Comparison of ENCODE assay signal across 9 cellular contexts in the genomic region with DNA sequence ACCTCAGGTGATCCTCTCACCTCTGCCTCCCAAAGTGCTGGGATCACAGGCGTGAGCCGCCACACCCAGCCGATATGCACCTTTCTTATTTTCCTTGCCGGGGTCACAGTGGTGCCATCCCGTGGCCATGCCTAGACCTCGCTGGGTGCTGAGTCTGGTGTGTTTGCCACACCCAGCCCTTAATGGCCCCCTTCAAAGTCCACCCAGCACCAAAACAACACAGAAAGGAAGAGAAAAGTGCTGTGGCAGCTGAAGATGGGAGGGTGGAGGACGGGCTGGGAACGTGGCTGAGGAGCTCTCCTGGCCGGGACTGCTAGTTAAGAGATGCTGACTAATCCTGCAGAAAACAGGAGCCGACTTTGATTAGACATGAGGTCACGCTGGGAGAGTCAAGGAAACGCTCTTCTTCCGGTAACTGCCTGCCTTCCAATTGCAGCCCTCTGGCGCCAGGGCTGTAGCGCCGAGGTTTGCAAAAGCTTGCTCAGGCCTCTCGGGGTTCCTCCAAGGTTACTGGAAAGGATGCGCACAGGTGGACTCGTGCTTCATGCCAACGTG. TPM values are rescaled to one million over a fixed set of nuclear protein-coding genes. Genes with fewer than 3 reads are reported as not detected.
DNase-seq lines count a peak whose midpoint lies in the region; ATAC-seq, FAIRE-seq and TF ChIP-seq lines count a peak whose summit lies in the region.
"Had no signal": no experiment of that assay in that cellular context is flagged by ENCODE, and none has a peak within 500 bp of the region (broad histone marks: within the 10 kb centered on the region; RNA-seq: fewer than 3 reads in every experiment).

No MANE protein-coding gene starts in this region.

- peaks cover 9% of the 10 kb centered on the region for H3K36me3 Mint-ChIP-seq in astrocyte (ENCODE audit: low read depth, unreplicated experiment)
- H3K36me3 Mint-ChIP-seq: activated naive CD8-positive, alpha-beta T cell treated with anti-CD3 and anti-CD28 coated beads, Interleukin-2, amount 10 ng/mL, durations not matched to agents 7 days and 5 days had no signal

- peak overlapping the region; percentile 28 for H3K27ac ChIP-seq in astrocyte (ENCODE audit: low read depth, low read length)
- no peak overlapping the region for H3K27ac ChIP-seq in testis

- no peak overlapping the region for H3K9ac ChIP-seq in astrocyte (ENCODE audit: low read length)

- intact Hi-C loops in testis (cut with DNase I; ENCODE audit: low total_unique reads) (no loop called here), head of caudate nucleus (cut with DNase I) (no loop called here)

- no peak for ATAC-seq in GM21723 (IDR thresholded peaks at IDR 0.05; ENCODE audit: unreplicated experiment)

- peak overlapping the region; percentile 61 for H3K4me2 ChIP-seq in astrocyte (ENCODE audit: low read length)

- DNase-seq in HT1080 (ENCODE audit: low read depth) (peak; percentile 90), astrocyte (ENCODE audit: low read depth) (peak; percentile 83), iris pigment epithelial cell (ENCODE audit: low read depth) (peak; percentile 85), testis (peak; percentile 36), NCI-H146 (lab: John Stamatoyannopoulos, UW) (no peak), GM12891 (ENCODE audit: insufficient read length, low spot score) (no peak), head of caudate nucleus (no peak)
- DNase-seq: activated naive CD8-positive, alpha-beta T cell treated with anti-CD3 and anti-CD28 coated beads, Interleukin-2, amount 10 ng/mL, durations not matched to agents 7 days and 5 days had no signal

- peak overlapping the region; percentile 55 for H2AFZ ChIP-seq in astrocyte (ENCODE audit: low read depth, low read length)

- peaks cover 2% of the 10 kb centered on the region for H3K27me3 Mint-ChIP-seq in astrocyte (ENCODE audit: low read depth, unreplicated experiment)
- H3K27me3 Mint-ChIP-seq: activated naive CD8-positive, alpha-beta T cell treated with anti-CD3 and anti-CD28 coated beads, Interleukin-2, amount 10 ng/mL, durations not matched to agents 7 days and 5 days had no signal

- 68 to 82% methylated on average over 20 of the region's 20 CpGs for WGBS in testis, 2 donors

- no peak overlapping the region for H3K4me3 Mint-ChIP-seq in astrocyte (ENCODE audit: unreplicated experiment)
- H3K4me3 Mint-ChIP-seq: activated naive CD8-positive, alpha-beta T cell treated with anti-CD3 and anti-CD28 coated beads, Interleukin-2, amount 10 ng/mL, durations not matched to agents 7 days and 5 days had no signal

- no peak overlapping the region for H3K27ac Mint-ChIP-seq in astrocyte (ENCODE audit: unreplicated experiment)
- H3K27ac Mint-ChIP-seq: activated naive CD8-positive, alpha-beta T cell treated with anti-CD3 and anti-CD28 coated beads, Interleukin-2, amount 10 ng/mL, durations not matched to agents 7 days and 5 days had no signal

- H3K4me1 ChIP-seq in astrocyte (ENCODE audit: insufficient read depth, low read length) = peaks cover 10% of the 10 kb centered on the region
- no peaks in the 10 kb centered on the region for H3K4me1 ChIP-seq in testis

- H3K9me3 ChIP-seq in astrocyte (ENCODE audit: insufficient read depth, low read depth, low read length) (no peaks in the 10 kb centered on the region), testis (no peaks in the 10 kb centered on the region)

- H4K20me1 ChIP-seq in astrocyte (ENCODE audit: insufficient read depth, low read length) = no peaks in the 10 kb centered on the region

- TF ChIP-seq CTCF in astrocyte (IDR thresholded peaks at IDR 0.05; ENCODE audit: insufficient read depth, low read depth, low read length) = no peak
- no peak for TF ChIP-seq CTCF in testis (IDR thresholded peaks at IDR 0.05)

- no peaks in the 10 kb centered on the region for H3K9me3 Mint-ChIP-seq in astrocyte (ENCODE audit: unreplicated experiment)
- H3K9me3 Mint-ChIP-seq: activated naive CD8-positive, alpha-beta T cell treated with anti-CD3 and anti-CD28 coated beads, Interleukin-2, amount 10 ng/mL, durations not matched to agents 7 days and 5 days had no signal

- no peak for FAIRE-seq in astrocyte (lab: Jason Lieb, UNC)
- FAIRE-seq in GM12891 (lab: Jason Lieb, UNC) = no peak

- no peak overlapping the region for H3K4me3 ChIP-seq in astrocyte (ENCODE audit: insufficient read depth, low read depth, low read length)
- H3K4me3 ChIP-seq in testis = no peak overlapping the region

- H3K36me3 ChIP-seq in astrocyte (ENCODE audit: insufficient read depth, low read length) = no peaks in the 10 kb centered on the region
- H3K36me3 ChIP-seq in testis (ENCODE audit: low read depth, missing control alignments) = no peaks in the 10 kb centered on the region

- H3K79me2 ChIP-seq in astrocyte (ENCODE audit: insufficient read depth, low read length) = no peaks in the 10 kb centered on the region

- peaks cover 6% of the 10 kb centered on the region for H3K4me1 Mint-ChIP-seq in astrocyte (ENCODE audit: low read depth, unreplicated experiment)
- H3K4me1 Mint-ChIP-seq: activated naive CD8-positive, alpha-beta T cell treated with anti-CD3 and anti-CD28 coated beads, Interleukin-2, amount 10 ng/mL, durations not matched to agents 7 days and 5 days had no signal

- TF ChIP-seq POLR2A in testis (IDR thresholded peaks at IDR 0.05) (no peak), GM12891 (IDR thresholded peaks at IDR 0.05; ENCODE audit: low read depth, low read length) (no peak)

- no peaks in the 10 kb centered on the region for H3K27me3 ChIP-seq in astrocyte (ENCODE audit: insufficient read depth, low read length)
- H3K27me3 ChIP-seq in testis = no peaks in the 10 kb centered on the region

TF ChIP-seq in GM12891, 5 proteins besides CTCF, POLR2A, EP300 and RAD21:
- TF ChIP-seq TAF1 (IDR thresholded peaks at IDR 0.05; ENCODE audit: low read depth, low read length) (no peak), PAX5 (IDR thresholded peaks at IDR 0.05; ENCODE audit: insufficient read depth, low read length, severe bottlenecking) (no peak), SPI1 (IDR thresholded peaks at IDR 0.05; ENCODE audit: low read depth, low read length) (no peak), POLR2AphosphoS5 (IDR thresholded peaks at IDR 0.05; ENCODE audit: low read depth, low read length) (no peak), POU2F2 (IDR thresholded peaks at IDR 0.05; ENCODE audit: low read depth, low read length) (no peak)

RNA-seq across cellular contexts. Expression of a gene that starts 10.9 kb away (rescaled TPM):
- total RNA-seq in HT1080 (2014; rRNA removed; shearing (Covaris generic)) = 3.5 and 3.9 TPM in 2 replicates
- 3.1 and 3.3 TPM in 2 replicates for polyA plus RNA-seq in HT1080 (2015; cell fraction: cytosol; rRNA removed)
- 4.8 and 6.9 TPM in 2 replicates for polyA plus RNA-seq in HT1080 (2015; cell fraction: nucleus; rRNA removed)
- total RNA-seq in astrocyte (17.9 and 18.0 TPM in 2 replicates), testis (10 to 100 TPM; 12.4 to 15.7 TPM)
- polyA plus RNA-seq in testis (ENCODE audit: insufficient read depth, low read depth, low replicate concordance) = 11.7 TPM
- polyA plus RNA-seq in GM12891 (2012; ENCODE audit: low read depth, missing spikeins) = 2.8 TPM

RNA-seq across cellular contexts. Expression of a gene that starts 27.8 kb away (rescaled TPM):
- 1.5 and 2.5 TPM in 2 replicates for total RNA-seq in HT1080 (2014; rRNA removed; shearing (Covaris generic))
- polyA plus RNA-seq in HT1080 (2015; cell fraction: cytosol; rRNA removed) = 1.2 and 1.6 TPM in 2 replicates
- polyA plus RNA-seq in HT1080 (2015; cell fraction: nucleus; rRNA removed) = 2.1 and 2.8 TPM in 2 replicates
- total RNA-seq in astrocyte = 2.9 and 3.9 TPM in 2 replicates
- 10 to 100 TPM in 1 of 2 donors, 1 to 10 TPM in 1; 9.3 to 11.6 TPM for total RNA-seq in testis
- 4.7 TPM for polyA plus RNA-seq in testis (ENCODE audit: insufficient read depth, low read depth, low replicate concordance)
- polyA plus RNA-seq in GM12891 (2012; ENCODE audit: low read depth, missing spikeins) = 1.5 TPM

RNA-seq across cellular contexts. Expression of a gene that starts 32.0 kb away (rescaled TPM):
- 8.0 and 8.9 TPM in 2 replicates for total RNA-seq in HT1080 (2014; rRNA removed; shearing (Covaris generic))
- polyA plus RNA-seq in HT1080 (2015; cell fraction: cytosol; rRNA removed) = 4.8 and 4.9 TPM in 2 replicates
- 3.7 and 8.2 TPM in 2 replicates for polyA plus RNA-seq in HT1080 (2015; cell fraction: nucleus; rRNA removed)
- 7.5 and 7.8 TPM in 2 replicates for total RNA-seq in astrocyte
- 10 to 100 TPM; 30.6 to 32.5 TPM for total RNA-seq in testis
- 8.4 TPM for polyA plus RNA-seq in testis (ENCODE audit: insufficient read depth, low read depth, low replicate concordance)
- polyA plus RNA-seq in GM12891 (2012; ENCODE audit: low read depth, missing spikeins) = 2.0 TPM

RNA-seq across cellular contexts. Expression of a gene that starts 55.1 kb away (rescaled TPM):
- 37.7 and 48.3 TPM in 2 replicates for total RNA-seq in HT1080 (2014; rRNA removed; shearing (Covaris generic))
- polyA plus RNA-seq in HT1080 (2015; cell fraction: cytosol; rRNA removed) = 64.3 and 65.2 TPM in 2 replicates
- polyA plus RNA-seq in HT1080 (2015; cell fraction: nucleus; rRNA removed) = 27.6 and 36.9 TPM in 2 replicates
- total RNA-seq in astrocyte (69.1 and 79.3 TPM in 2 replicates), testis (10 to 100 TPM; 52.7 to 53.1 TPM)
- 92.4 TPM for polyA plus RNA-seq in testis (ENCODE audit: insufficient read depth, low read depth, low replicate concordance)
- 29.8 TPM for polyA plus RNA-seq in GM12891 (2012; ENCODE audit: low read depth, missing spikeins)

Comparison
In these comparisons a context has a peak if more than half of its experiments do, and no peak if none do; other contexts are left out.
1. DNase-seq: peak in HT1080 (single experiment), astrocyte (single experiment), iris pigment epithelial cell (single experiment) and testis (single experiment); none in NCI-H146 (single experiment), GM12891 (single experiment) and head of caudate nucleus (0 of 42).